9 cellular contexts compared by ENCODE assay signal in genomic region chr6:165675120-165675519, GRCh38. TPM values are rescaled to one million over a fixed set of nuclear protein-coding genes. Genes with fewer than 3 reads are reported as not detected.
"Had no signal": no experiment of that assay in that cellular context is flagged by ENCODE, and none has a peak within 500 bp of the region (broad histone marks: within the 10 kb centered on the region; RNA-seq: fewer than 3 reads in every experiment).

No MANE protein-coding gene starts in this region.

- H3K4me3 ChIP-seq: GM23248, K562 had no signal

- H3K9ac ChIP-seq: GM23248 had no signal

- H3K27ac ChIP-seq: GM23248, HL-60 had no signal

- ATAC-seq: HepG2, K562 had no signal

- DNase-seq: GM23248, GOT3, H7, HCEC 1CT, HFFc6, KG1 had no signal

- H2AFZ ChIP-seq: GM23248 had no signal

RNA-seq across cellular contexts. Expression of gene PDE10A, which starts 12.1 kb away (rescaled TPM):
- total RNA-seq: HepG2 had no signal
- polyA plus RNA-seq: HepG2, K562 had no signal
